ENCODE assay signal across 34 cellular contexts in the genomic region with DNA sequence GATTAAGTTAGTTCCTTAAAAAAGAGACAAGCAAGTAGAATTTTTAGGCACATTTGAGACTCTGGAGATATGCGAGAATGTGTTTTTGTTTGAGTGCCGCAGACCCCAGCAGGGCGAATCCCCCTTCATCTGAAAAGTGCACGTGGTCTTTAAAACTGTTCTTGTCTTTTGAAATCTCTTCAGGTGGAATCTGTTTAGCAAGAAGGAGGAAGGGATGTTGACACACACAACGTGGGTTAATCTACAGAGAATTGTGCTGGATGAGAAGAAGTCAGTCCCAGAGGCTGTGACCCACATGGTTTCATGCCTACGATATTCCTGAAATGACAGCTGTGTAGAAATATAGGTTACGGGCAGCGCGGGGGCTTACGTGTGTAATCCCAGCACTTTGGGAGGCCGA. TPM values are rescaled to one million over a fixed set of nuclear protein-coding genes. Genes with fewer than 3 reads are reported as not detected.
"Had no signal": no experiment of that assay in that cellular context is flagged by ENCODE, and none has a peak within 500 bp of the region (broad histone marks: within the 10 kb centered on the region; RNA-seq: fewer than 3 reads in every experiment).

No MANE protein-coding gene starts in this region.

- FAIRE-seq: colon, TTC549 had no signal

- H3K4me1 Mint-ChIP-seq: WTC11 had no signal

- H3K36me3 Mint-ChIP-seq: activated naive CD8-positive, alpha-beta T cell had no signal

- H3K4me3 ChIP-seq: body of pancreas, esophagus muscularis mucosa, gastrocnemius medialis, heart left ventricle had no signal

- ATAC-seq: activated CD8-positive, alpha-beta T cell treated with anti-CD3 and anti-CD28 coated beads for 36 hours; activated T-cell treated with anti-CD3 and anti-CD28 coated beads, Interleukin-2, amount 50 U/mL, for 4 hours; activated T-helper 17 cell treated with anti-CD3 and anti-CD28 coated beads, Interleukin-2, amount 50 U/mL, for 72 hours; body of pancreas; effector memory CD8-positive, alpha-beta T cell; foreskin keratinocyte; gastrocnemius medialis; heart left ventricle; WTC11 had no signal

- H3K27ac Mint-ChIP-seq: activated CD8-positive, alpha-beta T cell treated with anti-CD3 and anti-CD28 coated beads for 36 hours; activated naive CD8-positive, alpha-beta T cell; activated T-helper 17 cell treated with anti-CD3 and anti-CD28 coated beads, Interleukin-2, amount 50 U/mL, for 72 hours; effector memory CD8-positive, alpha-beta T cell; WTC11 had no signal

- H3K9me3 Mint-ChIP-seq: activated CD8-positive, alpha-beta T cell treated with anti-CD3 and anti-CD28 coated beads for 36 hours; activated T-cell treated with anti-CD3 and anti-CD28 coated beads, Interleukin-2, amount 50 U/mL, for 4 hours; effector memory CD8-positive, alpha-beta T cell had no signal

- H3K36me3 ChIP-seq: esophagus muscularis mucosa, gastrocnemius medialis, heart left ventricle had no signal

- H3K4me1 ChIP-seq: body of pancreas, foreskin keratinocyte, gastrocnemius medialis had no signal

- DNase-seq: activated CD4-positive, alpha-beta T cell treated with anti-CD3 and anti-CD28 coated beads for 1 hour; activated CD4-positive, alpha-beta T cell treated with anti-CD3 and anti-CD28 coated beads for 48 hours; activated CD4-positive, alpha-beta T cell treated with anti-CD3 and anti-CD28 coated beads, Interleukin-2, amount 50 U/mL, for 1 hour; activated CD4-positive, alpha-beta T cell treated with anti-CD3 and anti-CD28 coated beads, Interleukin-2, amount 50 U/mL, for 48 hours; activated CD8-positive, alpha-beta memory T cell treated with anti-CD3 and anti-CD28 coated beads for 24 hours; activated CD8-positive, alpha-beta T cell treated with anti-CD3 and anti-CD28 coated beads for 36 hours; activated effector memory CD4-positive, alpha-beta T cell treated with Interleukin-2 at 50 U/mL for 16 hours; activated gamma-delta T cell treated with Interleukin-2 at 50 U/mL for 16 hours; activated naive CD4-positive, alpha-beta T cell treated with anti-CD3 and anti-CD28 coated beads, Interleukin-2, amount 50 U/mL, for 16 hours; activated naive CD4-positive, alpha-beta T cell treated with Interleukin-2 at 50 U/mL for 16 hours; activated T-cell treated with anti-CD3 and anti-CD28 coated beads, Interleukin-2, amount 50 U/mL, for 4 hours; amniotic stem cell; anterior cingulate cortex; body of pancreas; caudate nucleus; cortex of kidney; dermis blood vessel endothelial cell; effector CD4-positive, alpha-beta T cell; effector memory CD8-positive, alpha-beta T cell; erythroblast; foreskin keratinocyte; gastrocnemius medialis; glutamatergic neuron; heart left ventricle; T-helper 2 cell had no signal

- H3K4me3 Mint-ChIP-seq: activated CD8-positive, alpha-beta T cell treated with anti-CD3 and anti-CD28 coated beads for 36 hours; activated naive CD8-positive, alpha-beta T cell; activated T-cell treated with anti-CD3 and anti-CD28 coated beads, Interleukin-2, amount 50 U/mL, for 4 hours; activated T-helper 17 cell treated with anti-CD3 and anti-CD28 coated beads, Interleukin-2, amount 50 U/mL, for 72 hours; effector memory CD8-positive, alpha-beta T cell; WTC11 had no signal

- H3K27ac ChIP-seq: body of pancreas, esophagus muscularis mucosa, foreskin keratinocyte, gastrocnemius medialis, heart left ventricle, VCaP had no signal

- H3K9me3 ChIP-seq: body of pancreas, esophagus muscularis mucosa, gastrocnemius medialis, heart left ventricle had no signal

RNA-seq across cellular contexts. Expression of a gene that starts 45.5 kb away (rescaled TPM):
- total RNA-seq: activated CD8-positive, alpha-beta T cell treated with anti-CD3 and anti-CD28 coated beads for 36 hours; activated T-cell treated with anti-CD3 and anti-CD28 coated beads, Interleukin-2, amount 50 U/mL, for 4 hours; activated T-helper 17 cell treated with anti-CD3 and anti-CD28 coated beads, Interleukin-2, amount 50 U/mL, for 72 hours; body of pancreas; chondrocyte; dermis blood vessel endothelial cell; esophagus muscularis mucosa; foreskin keratinocyte; gastrocnemius medialis; heart left ventricle; WTC11 had no signal
- polyA plus RNA-seq: adipose tissue, foreskin keratinocyte, heart left ventricle had no signal
